Comparison of ENCODE assay signal across 8 cellular contexts in genomic region chr21:34882719-34883131, GRCh38.
DNase-seq lines count a peak whose midpoint lies in the region; ATAC-seq and TF ChIP-seq lines count a peak whose summit lies in the region.

No MANE protein-coding gene starts in this region.

- peak overlapping the region; percentile 92 for H3K4me3 ChIP-seq in AG04450 (ENCODE audit: low read depth, low read length)
- H3K4me3 ChIP-seq in SJCRH30 = no peak overlapping the region

- H3K27me3 ChIP-seq in AG04450 (ENCODE audit: control insufficient read depth, insufficient read depth, low read length) (no peaks in the 10 kb centered on the region), SJCRH30 (no peaks in the 10 kb centered on the region)

- POLR2A ChIA-PET in AG04450 (lab: Yijun Ruan, JAX) (interaction anchor here (0.6 kb wide), 1 partner anchor 968 kb away, joined by 3 read pairs; no protein-coding TSS in a partner anchor), RWPE1 (lab: Yijun Ruan, JAX; ENCODE audit: low non-redundant PET) (no interaction called here)

- peaks cover 12% of the 10 kb centered on the region for H3K4me1 ChIP-seq in SJCRH30

- CTCF ChIA-PET in AG04450 (lab: Charles Lee) = interaction anchor here (0.8 kb wide), 1 partner anchor 137 kb away, joined by 4 read pairs; no protein-coding TSS in a partner anchor
- CTCF ChIA-PET in RWPE1 (lab: Yijun Ruan, JAX) = no interaction called here

- peaks cover 52% of the 10 kb centered on the region for H3K36me3 ChIP-seq in SJCRH30

- ATAC-seq in GM21526 (IDR thresholded peaks at IDR 0.05; ENCODE audit: low FRiP score, unreplicated experiment) = peak; percentile 47

- H3K27ac ChIP-seq in AG04450 (ENCODE audit: low read depth, low read length) (peak overlapping the region; percentile 55), SJCRH30 (no peak overlapping the region), RWPE1 (no peak overlapping the region)

- H3K9me3 ChIP-seq in AG04450 (ENCODE audit: control insufficient read depth, insufficient read depth, low read length) = peaks cover 4% of the 10 kb centered on the region; the same call in 1 of the 2 replicates
- H3K9me3 ChIP-seq in SJCRH30 (replicated peaks) = no peaks in the 10 kb centered on the region

- TF ChIP-seq CTCF in AG04450 (IDR thresholded peaks at IDR 0.05; ENCODE audit: low read depth, low read length) (no peak), RWPE1 (conservative IDR thresholded peaks at IDR 0.05; ENCODE audit: low read depth) (no peak)

- no peak for DNase-seq in AG04450 (ENCODE audit: low read depth, low spot score)
- peak; percentile 87 for DNase-seq in SIG-M5 (lab: John Stamatoyannopoulos, UW)
- DNase-seq in germinal center (ENCODE audit: low spot score) = peak; percentile 26
- DNase-seq in NCI-H2081 (lab: John Stamatoyannopoulos, UW) = no peak
- no peak for DNase-seq in central memory CD4-positive, alpha-beta T cell
- DNase-seq in SJCRH30 = no peak
- no peak for DNase-seq in RWPE1 (ENCODE audit: low spot score)

Comparison
In these comparisons a context has a peak if more than half of its experiments do, and no peak if none do; other contexts are left out.
1. DNase-seq: peak in SIG-M5 (single experiment) and germinal center (single experiment); none in AG04450 (single experiment), NCI-H2081 (0 of 2), central memory CD4-positive, alpha-beta T cell (single experiment), SJCRH30 (0 of 2) and RWPE1 (single experiment).